8 cellular contexts compared by ENCODE assay signal in genomic region chr16:55711959-55712876, GRCh38. TPM values are rescaled to one million over a fixed set of nuclear protein-coding genes. Genes with fewer than 3 reads are reported as not detected.
A peak's percentile ranks its signal among the peaks of the same experiment; 100 is the strongest.
DNase-seq lines count a peak whose midpoint lies in the region; ATAC-seq and TF ChIP-seq lines count a peak whose summit lies in the region.

No MANE protein-coding gene starts in this region.

- intact Hi-C loops in activated CD8-positive, alpha-beta T cell treated with anti-CD3 and anti-CD28 coated beads for 36 hours (cut with micrococcal nuclease): loop anchor here (1.0 kb wide), 1 partner anchor 130 kb away; no protein-coding TSS in a partner anchor

- no peak overlapping the region for H3K27ac Mint-ChIP-seq in activated CD8-positive, alpha-beta T cell treated with anti-CD3 and anti-CD28 coated beads for 36 hours
- H3K27ac Mint-ChIP-seq in endothelial cell (ENCODE audit: unreplicated experiment): no peak overlapping the region

- H3K4me3 Mint-ChIP-seq in activated CD8-positive, alpha-beta T cell treated with anti-CD3 and anti-CD28 coated beads for 36 hours: no peak overlapping the region
- H3K4me3 Mint-ChIP-seq in endothelial cell (ENCODE audit: unreplicated experiment): no peak overlapping the region

- TF ChIP-seq CTCF in activated CD8-positive, alpha-beta T cell treated with anti-CD3 and anti-CD28 coated beads for 36 hours (IDR thresholded peaks at IDR 0.05): peak; percentile 83
- TF ChIP-seq CTCF in endothelial cell (IDR thresholded peaks at IDR 0.05; ENCODE audit: unreplicated experiment): peak; percentile 73

- CTCF ChIA-PET in activated CD8-positive, alpha-beta T cell treated with anti-CD3 and anti-CD28 coated beads for 36 hours (lab: Charles Lee): interaction anchor here (0.9 to 3.5 kb wide), 5 partner anchors 8 to 247 kb away, joined by 4 to 16 read pairs (median 8); no protein-coding TSS in a partner anchor

- peak; percentile 73 for ATAC-seq in HG03135 (IDR thresholded peaks at IDR 0.05; ENCODE audit: unreplicated experiment)
- ATAC-seq in activated CD8-positive, alpha-beta T cell treated with anti-CD3 and anti-CD28 coated beads for 36 hours: peak; percentile 58

- POLR2A ChIA-PET in activated CD8-positive, alpha-beta T cell treated with anti-CD3 and anti-CD28 coated beads for 36 hours (lab: Charles Lee): no interaction called here

- DNase-seq in NCI-H2196 (lab: John Stamatoyannopoulos, UW; ENCODE audit: unreplicated experiment): peak; percentile 16
- DNase-seq in NCI-H2196 treated with DMSO at 0.1 percent for 48 hours (lab: John Stamatoyannopoulos, UW; ENCODE audit: unreplicated experiment): no peak
- peak; percentile 81 for DNase-seq in NCI-H82 (lab: John Stamatoyannopoulos, UW)
- peak; percentile 83 for DNase-seq in activated CD8-positive, alpha-beta T cell treated with anti-CD3 and anti-CD28 coated beads for 36 hours
- DNase-seq in endothelial cell (ENCODE audit: low spot score): peak; percentile 75
- peak; percentile 78 for DNase-seq in mucosa of gallbladder (ENCODE audit: low spot score)
- DNase-seq in stimulated activated naive CD4-positive, alpha-beta T cell treated with Interleukin-2 at 50 U/mL for 16 hours (lab: John Stamatoyannopoulos, UW): peak; percentile 49

- H3K36me3 Mint-ChIP-seq in activated CD8-positive, alpha-beta T cell treated with anti-CD3 and anti-CD28 coated beads for 36 hours (ENCODE audit: low read depth): no peaks in the 10 kb centered on the region
- H3K36me3 Mint-ChIP-seq in endothelial cell (ENCODE audit: low read depth, unreplicated experiment): no peaks in the 10 kb centered on the region

- H3K9me3 Mint-ChIP-seq in activated CD8-positive, alpha-beta T cell treated with anti-CD3 and anti-CD28 coated beads for 36 hours: no peaks in the 10 kb centered on the region
- H3K9me3 Mint-ChIP-seq in endothelial cell (ENCODE audit: unreplicated experiment): no peaks in the 10 kb centered on the region

- no peaks in the 10 kb centered on the region for H3K4me1 Mint-ChIP-seq in activated CD8-positive, alpha-beta T cell treated with anti-CD3 and anti-CD28 coated beads for 36 hours (ENCODE audit: low read depth)
- H3K4me1 Mint-ChIP-seq in endothelial cell (ENCODE audit: unreplicated experiment): no peaks in the 10 kb centered on the region

- peaks cover 18% of the 10 kb centered on the region for H3K27me3 Mint-ChIP-seq in activated CD8-positive, alpha-beta T cell treated with anti-CD3 and anti-CD28 coated beads for 36 hours
- no peaks in the 10 kb centered on the region for H3K27me3 Mint-ChIP-seq in endothelial cell (ENCODE audit: unreplicated experiment)

RNA-seq across cellular contexts. Expression of gene SLC6A2, which starts 56.4 kb away (rescaled TPM):
- total RNA-seq in activated CD8-positive, alpha-beta T cell treated with anti-CD3 and anti-CD28 coated beads for 36 hours: not detected
- not detected for total RNA-seq in endothelial cell (ENCODE audit: unreplicated experiment)
- 0.23 TPM for total RNA-seq in mucosa of gallbladder
